8 cellular contexts compared by ENCODE assay signal in genomic region chr3:49173116-49173791, GRCh38. TPM values are rescaled to one million over a fixed set of nuclear protein-coding genes. Genes with fewer than 3 reads are reported as not detected.
DNase-seq lines count a peak whose midpoint lies in the region; ATAC-seq, FAIRE-seq and TF ChIP-seq lines count a peak whose summit lies in the region.
"Had no signal": no experiment of that assay in that cellular context is flagged by ENCODE, and none has a peak within 500 bp of the region (broad histone marks: within the 10 kb centered on the region; RNA-seq: fewer than 3 reads in every experiment).

No MANE protein-coding gene starts in this region.

- H3K27me3 ChIP-seq in AG04450 (ENCODE audit: control insufficient read depth, insufficient read depth, low read length) (no peaks in the 10 kb centered on the region), HepG2 (ENCODE audit: control insufficient read depth in 1 of 2, insufficient read depth in 2 of 2, low read length in 2 of 2) (no peaks in the 10 kb centered on the region)

- in situ Hi-C loops in HepG2 (cut with HindIII; ENCODE audit: extremely low pct_ligation_motif_present, low pct_unique_long_range_greater_than_20kb) = loop anchor here (25.0 kb wide), 1 partner anchor 264 kb away; the partner anchor contains the start of gene NICN1

- H3K4me1 ChIP-seq in HepG2 (ENCODE audit: insufficient read depth, low read length) = peaks cover 42% of the 10 kb centered on the region

- peak overlapping the region; percentile 96 for H3K4me2 ChIP-seq in HepG2 (ENCODE audit: low read depth, low read length)

- POLR2A ChIA-PET in AG04450 (lab: Yijun Ruan, JAX) (interaction anchor here (0.5 kb wide), 1 partner anchor 229 kb away, joined by 7 read pairs; no protein-coding TSS in a partner anchor), HepG2 (lab: Yijun Ruan, JAX) (no interaction called here), GM10248 (lab: Yijun Ruan, JAX) (no interaction called here)

- TF ChIP-seq CTCF in AG04450 (IDR thresholded peaks at IDR 0.05; ENCODE audit: low read depth, low read length) (no peak), HepG2 (CRISPR knock-in tag; IDR thresholded peaks at IDR 0.05) (no peak), GM10248 (IDR thresholded peaks at IDR 0.05; ENCODE audit: control extremely low read depth, extremely low read depth, low read depth, missing control alignments) (no peak)

- no peak overlapping the region for H2AFZ ChIP-seq in HepG2 (ENCODE audit: low read length)

- WGBS in HepG2 (ENCODE audit: low lambda C conversion rate) = 13% methylated on average over 2 of the region's 3 CpGs

- H3K79me2 ChIP-seq in HepG2 (ENCODE audit: insufficient read depth, low read length) = no peaks in the 10 kb centered on the region

- H4K20me1 ChIP-seq in HepG2 (ENCODE audit: insufficient read depth, low read length) = no peaks in the 10 kb centered on the region

- peak; percentile 46 for FAIRE-seq in HepG2 (lab: Jason Lieb, UNC)

- no peak for TF ChIP-seq POLR2A in HepG2 (IDR thresholded peaks at IDR 0.05; ENCODE audit: insufficient read depth in 1 of 2, low read depth in 2 of 2, low read length in 2 of 2)

- CTCF ChIA-PET in AG04450 (lab: Charles Lee) = no interaction called here
- CTCF ChIA-PET in HepG2 (lab: Yijun Ruan, JAX; ENCODE audit: low intra/inter-chr PET ratio, low total read pairs) = no interaction called here
- CTCF ChIA-PET in GM10248 (lab: Yijun Ruan, JAX) = interaction anchor here (0.9 to 1.5 kb wide), 4 partner anchors 8 to 271 kb away, joined by 3 to 4 read pairs (median 3); no protein-coding TSS in a partner anchor

- intact Hi-C loops in HepG2 (cut with micrococcal nuclease; ENCODE audit: unreplicated experiment) = no loop called here

- peaks cover 0 to 1% of the 10 kb centered on the region in 2 experiments; a peak in 1 of 5 replicates for H3K36me3 ChIP-seq in HepG2 (replicated peaks in 1 of 2; ENCODE audit: control insufficient read depth in 1 of 2, insufficient read depth in 2 of 2, low read length in 2 of 2)

- H3K4me3 ChIP-seq in AG04450 (ENCODE audit: low read depth, low read length) (peak overlapping the region; percentile 83), HepG2 (replicated peaks in 1 of 3; ENCODE audit: insufficient read depth in 1 of 3, low read depth in 2 of 3, low read length in 3 of 3) (peak overlapping the region in 1 of 3 experiments; percentile 80; a peak in 2 of 6 replicates)

- BruUV-seq in HepG2 (replicated peaks; lab: Mats Ljungman, UMichigan) = TSS peak; percentile 24

- TF ChIP-seq EP300 in HepG2 (IDR thresholded peaks at IDR 0.05; ENCODE audit: low read depth in 2 of 2, low read length in 2 of 2) (peak in 1 of 2 experiments; percentile 11; a peak in 1 of 4 replicates), HepG2 (CRISPR knock-in tag; IDR thresholded peaks at IDR 0.05; ENCODE audit: borderline replicate concordance) (no peak)

- no peak for TF ChIP-seq RAD21 in HepG2 (CRISPR knock-in tag; IDR thresholded peaks at IDR 0.05)

- H3K9me3 ChIP-seq in AG04450 (ENCODE audit: control insufficient read depth, insufficient read depth, low read length) (no peaks in the 10 kb centered on the region), HepG2 (ENCODE audit: low read length) (no peaks in the 10 kb centered on the region)

- peak overlapping the region; percentile 81 for H3K9ac ChIP-seq in HepG2 (ENCODE audit: insufficient read depth, low read depth, low read length)

- DNase-seq in AG04450 (ENCODE audit: low read depth, low spot score) (no peak), UCSD-AML1 (lab: John Stamatoyannopoulos, UW; ENCODE audit: unreplicated experiment) (peak; percentile 31), HepG2 (ENCODE audit: low spot score) (peak; percentile 41), cerebellar nuclear complex (lab: John Stamatoyannopoulos, UW) (no peak), GM10248 (ENCODE audit: extremely low spot score) (no peak)
- DNase-seq: activated naive CD4-positive, alpha-beta T cell had no signal

- H3K27ac ChIP-seq in AG04450 (ENCODE audit: low read depth, low read length) (no peak overlapping the region), HepG2 (ENCODE audit: extremely low read length, insufficient read depth, low read length) (no peak overlapping the region)
- H3K27ac ChIP-seq: C4-2B had no signal

- ATAC-seq in HepG2 = no peak
- ATAC-seq in GM21576 (IDR thresholded peaks at IDR 0.05; ENCODE audit: unreplicated experiment) = no peak

RNA-seq across cellular contexts. Expression of gene KLHDC8B, which starts 1.9 kb away (rescaled TPM):
- 20.7 and 21.2 TPM in 2 replicates for polyA plus RNA-seq in AG04450 (2011; rRNA removed)
- polyA minus RNA-seq in AG04450 (2011; rRNA and poly(A)+ RNA removed) = 17.2 and 19.8 TPM in 2 replicates
- total RNA-seq in HepG2 (2016; rRNA removed; fragmentation: Illumina TruSeq; extraction: Trizol) = 17.2 and 17.7 TPM in 2 replicates
- 5.3 and 6.0 TPM in 2 replicates for total RNA-seq in HepG2 (2016; cell fraction: cytosol; rRNA removed; fragmentation: Illumina TruSeq; extraction: Trizol; ENCODE audit: low read depth)
- total RNA-seq in HepG2 (2016; cell fraction: insoluble cytoplasmic fraction; rRNA removed; fragmentation: Illumina TruSeq; extraction: Trizol) = 18.2 and 18.3 TPM in 2 replicates
- 12.5 and 13.9 TPM in 2 replicates for total RNA-seq in HepG2 (2016; cell fraction: membrane; rRNA removed; fragmentation: Illumina TruSeq; extraction: Trizol)
- 9.8 and 11.3 TPM in 2 replicates for total RNA-seq in HepG2 (2016; cell fraction: nucleus; rRNA removed; fragmentation: Illumina TruSeq; extraction: Trizol)
- polyA plus RNA-seq in HepG2 (2011; rRNA removed) = 17.8 and 25.3 TPM in 2 replicates
- polyA plus RNA-seq in HepG2 (2011; cell fraction: cytosol; rRNA removed) = 22.1 and 25.8 TPM in 2 replicates
- polyA plus RNA-seq in HepG2 (2011; cell fraction: nucleus; rRNA removed) = 23.7 and 30.7 TPM in 2 replicates
- polyA plus RNA-seq in HepG2 (2012) = 10.3 and 15.5 TPM in 2 replicates
- 3.5 and 4.4 TPM in 2 replicates for polyA plus RNA-seq in HepG2 (2016; cell fraction: cytosol; fragmentation: Illumina TruSeq; extraction: Trizol; ENCODE audit: low read depth)
- 15.1 and 17.0 TPM in 2 replicates for polyA plus RNA-seq in HepG2 (2016; cell fraction: insoluble cytoplasmic fraction; fragmentation: Illumina TruSeq; extraction: Trizol; ENCODE audit: low read depth)
- polyA plus RNA-seq in HepG2 (2016; cell fraction: membrane; fragmentation: Illumina TruSeq; extraction: Trizol; ENCODE audit: low read depth) = 8.7 and 9.4 TPM in 2 replicates
- 19.1 and 19.7 TPM in 2 replicates for polyA plus RNA-seq in HepG2 (2016; cell fraction: nucleus; fragmentation: Illumina TruSeq; extraction: Trizol; ENCODE audit: insufficient read depth, low read depth)
- polyA minus RNA-seq in HepG2 (2011; rRNA and poly(A)+ RNA removed; ENCODE audit: low replicate concordance) = 1.0 and 28.1 TPM in 2 replicates
- 8.4 and 13.7 TPM in 2 replicates for polyA minus RNA-seq in HepG2 (2011; cell fraction: cytosol; rRNA and poly(A)+ RNA removed)
- polyA minus RNA-seq in HepG2 (2011; cell fraction: nucleus; rRNA and poly(A)+ RNA removed) = 9.1 and 15.0 TPM in 2 replicates

RNA-seq across cellular contexts. Expression of gene CCDC71, which starts 7.1 kb away (rescaled TPM):
- polyA plus RNA-seq in AG04450 (2011; rRNA removed) (19.6 and 27.7 TPM in 2 replicates), HepG2 (2011; rRNA removed) (9.7 and 14.9 TPM in 2 replicates)
- 34.9 and 53.3 TPM in 2 replicates for polyA minus RNA-seq in AG04450 (2011; rRNA and poly(A)+ RNA removed)
- total RNA-seq in HepG2 (2016; rRNA removed; fragmentation: Illumina TruSeq; extraction: Trizol) = 13.3 and 14.3 TPM in 2 replicates
- total RNA-seq in HepG2 (2016; cell fraction: cytosol; rRNA removed; fragmentation: Illumina TruSeq; extraction: Trizol; ENCODE audit: low read depth) = 4.1 and 4.7 TPM in 2 replicates
- total RNA-seq in HepG2 (2016; cell fraction: insoluble cytoplasmic fraction; rRNA removed; fragmentation: Illumina TruSeq; extraction: Trizol) = 12.6 and 13.9 TPM in 2 replicates
- total RNA-seq in HepG2 (2016; cell fraction: membrane; rRNA removed; fragmentation: Illumina TruSeq; extraction: Trizol) = 10.5 and 10.7 TPM in 2 replicates
- 9.0 and 9.1 TPM in 2 replicates for total RNA-seq in HepG2 (2016; cell fraction: nucleus; rRNA removed; fragmentation: Illumina TruSeq; extraction: Trizol)
- polyA plus RNA-seq in HepG2 (2011; cell fraction: cytosol; rRNA removed) = 11.8 and 15.0 TPM in 2 replicates
- 12.1 and 12.2 TPM in 2 replicates for polyA plus RNA-seq in HepG2 (2011; cell fraction: nucleus; rRNA removed)
- 6.4 and 7.7 TPM in 2 replicates for polyA plus RNA-seq in HepG2 (2012)
- polyA plus RNA-seq in HepG2 (2016; cell fraction: cytosol; fragmentation: Illumina TruSeq; extraction: Trizol; ENCODE audit: low read depth) = 2.1 and 3.0 TPM in 2 replicates
- polyA plus RNA-seq in HepG2 (2016; cell fraction: insoluble cytoplasmic fraction; fragmentation: Illumina TruSeq; extraction: Trizol; ENCODE audit: low read depth) = 15.2 TPM in 2 replicates
- 5.5 and 5.6 TPM in 2 replicates for polyA plus RNA-seq in HepG2 (2016; cell fraction: membrane; fragmentation: Illumina TruSeq; extraction: Trizol; ENCODE audit: low read depth)
- 9.9 and 12.2 TPM in 2 replicates for polyA plus RNA-seq in HepG2 (2016; cell fraction: nucleus; fragmentation: Illumina TruSeq; extraction: Trizol; ENCODE audit: insufficient read depth, low read depth)
- 56.3 and 64.8 TPM in 2 replicates for polyA minus RNA-seq in HepG2 (2011; rRNA and poly(A)+ RNA removed; ENCODE audit: low replicate concordance)
- 9.1 and 9.9 TPM in 2 replicates for polyA minus RNA-seq in HepG2 (2011; cell fraction: cytosol; rRNA and poly(A)+ RNA removed)
- polyA minus RNA-seq in HepG2 (2011; cell fraction: nucleus; rRNA and poly(A)+ RNA removed) = 24.2 and 24.7 TPM in 2 replicates

RNA-seq across cellular contexts. Expression of gene LAMB2, which starts 40.4 kb away (rescaled TPM):
- 470 and 674 TPM in 2 replicates for polyA plus RNA-seq in AG04450 (2011; rRNA removed)
- 513 and 748 TPM in 2 replicates for polyA minus RNA-seq in AG04450 (2011; rRNA and poly(A)+ RNA removed)
- 67.9 and 208 TPM in 2 replicates for total RNA-seq in HepG2 (2016; rRNA removed; fragmentation: Illumina TruSeq; extraction: Trizol)
- 13.5 and 15.2 TPM in 2 replicates for total RNA-seq in HepG2 (2016; cell fraction: cytosol; rRNA removed; fragmentation: Illumina TruSeq; extraction: Trizol; ENCODE audit: low read depth)
- total RNA-seq in HepG2 (2016; cell fraction: insoluble cytoplasmic fraction; rRNA removed; fragmentation: Illumina TruSeq; extraction: Trizol) = 56.7 and 217 TPM in 2 replicates
- 16.6 and 17.9 TPM in 2 replicates for total RNA-seq in HepG2 (2016; cell fraction: membrane; rRNA removed; fragmentation: Illumina TruSeq; extraction: Trizol)
- 198 and 230 TPM in 2 replicates for total RNA-seq in HepG2 (2016; cell fraction: nucleus; rRNA removed; fragmentation: Illumina TruSeq; extraction: Trizol)
- 443 and 619 TPM in 2 replicates for polyA plus RNA-seq in HepG2 (2011; rRNA removed)
- 165 and 171 TPM in 2 replicates for polyA plus RNA-seq in HepG2 (2011; cell fraction: cytosol; rRNA removed)
- 2,056 and 2,231 TPM in 2 replicates for polyA plus RNA-seq in HepG2 (2011; cell fraction: nucleus; rRNA removed)
- polyA plus RNA-seq in HepG2 (2012) = 234 and 362 TPM in 2 replicates
- 7.4 and 10.4 TPM in 2 replicates for polyA plus RNA-seq in HepG2 (2016; cell fraction: cytosol; fragmentation: Illumina TruSeq; extraction: Trizol; ENCODE audit: low read depth)
- polyA plus RNA-seq in HepG2 (2016; cell fraction: insoluble cytoplasmic fraction; fragmentation: Illumina TruSeq; extraction: Trizol; ENCODE audit: low read depth) = 45.9 and 61.9 TPM in 2 replicates
- polyA plus RNA-seq in HepG2 (2016; cell fraction: membrane; fragmentation: Illumina TruSeq; extraction: Trizol; ENCODE audit: low read depth) = 9.9 and 13.5 TPM in 2 replicates
- polyA plus RNA-seq in HepG2 (2016; cell fraction: nucleus; fragmentation: Illumina TruSeq; extraction: Trizol; ENCODE audit: insufficient read depth, low read depth) = 423 and 430 TPM in 2 replicates
- polyA minus RNA-seq in HepG2 (2011; rRNA and poly(A)+ RNA removed; ENCODE audit: low replicate concordance) = 13.3 and 724 TPM in 2 replicates
- 108 and 211 TPM in 2 replicates for polyA minus RNA-seq in HepG2 (2011; cell fraction: cytosol; rRNA and poly(A)+ RNA removed)
- 147 and 217 TPM in 2 replicates for polyA minus RNA-seq in HepG2 (2011; cell fraction: nucleus; rRNA and poly(A)+ RNA removed)

RNA-seq across cellular contexts. Expression of gene USP19, which starts 52.6 kb away (rescaled TPM):
- 33.3 and 37.7 TPM in 2 replicates for polyA plus RNA-seq in AG04450 (2011; rRNA removed)
- 93.3 and 135 TPM in 2 replicates for polyA minus RNA-seq in AG04450 (2011; rRNA and poly(A)+ RNA removed)
- 31.7 and 33.8 TPM in 2 replicates for total RNA-seq in HepG2 (2016; rRNA removed; fragmentation: Illumina TruSeq; extraction: Trizol)
- total RNA-seq in HepG2 (2016; cell fraction: cytosol; rRNA removed; fragmentation: Illumina TruSeq; extraction: Trizol; ENCODE audit: low read depth) = 3.2 and 3.3 TPM in 2 replicates
- total RNA-seq in HepG2 (2016; cell fraction: insoluble cytoplasmic fraction; rRNA removed; fragmentation: Illumina TruSeq; extraction: Trizol) = 28.9 and 29.8 TPM in 2 replicates
- 7.3 and 7.8 TPM in 2 replicates for total RNA-seq in HepG2 (2016; cell fraction: membrane; rRNA removed; fragmentation: Illumina TruSeq; extraction: Trizol)
- 30.6 and 33.3 TPM in 2 replicates for total RNA-seq in HepG2 (2016; cell fraction: nucleus; rRNA removed; fragmentation: Illumina TruSeq; extraction: Trizol)
- polyA plus RNA-seq in HepG2 (2011; rRNA removed) = 28.3 and 36.6 TPM in 2 replicates
- 20.1 and 31.8 TPM in 2 replicates for polyA plus RNA-seq in HepG2 (2011; cell fraction: cytosol; rRNA removed)
- polyA plus RNA-seq in HepG2 (2011; cell fraction: nucleus; rRNA removed) = 90.2 and 110 TPM in 2 replicates
- polyA plus RNA-seq in HepG2 (2012) = 21.9 and 23.6 TPM in 2 replicates
- 0.88 and 1.7 TPM in 2 replicates for polyA plus RNA-seq in HepG2 (2016; cell fraction: cytosol; fragmentation: Illumina TruSeq; extraction: Trizol; ENCODE audit: low read depth)
- 19.6 and 20.4 TPM in 2 replicates for polyA plus RNA-seq in HepG2 (2016; cell fraction: insoluble cytoplasmic fraction; fragmentation: Illumina TruSeq; extraction: Trizol; ENCODE audit: low read depth)
- 2.9 and 3.5 TPM in 2 replicates for polyA plus RNA-seq in HepG2 (2016; cell fraction: membrane; fragmentation: Illumina TruSeq; extraction: Trizol; ENCODE audit: low read depth)
- 46.8 and 50.9 TPM in 2 replicates for polyA plus RNA-seq in HepG2 (2016; cell fraction: nucleus; fragmentation: Illumina TruSeq; extraction: Trizol; ENCODE audit: insufficient read depth, low read depth)
- 183 and 184 TPM in 2 replicates for polyA minus RNA-seq in HepG2 (2011; rRNA and poly(A)+ RNA removed; ENCODE audit: low replicate concordance)
- polyA minus RNA-seq in HepG2 (2011; cell fraction: cytosol; rRNA and poly(A)+ RNA removed) = 23.4 and 29.4 TPM in 2 replicates
- 26.7 and 30.1 TPM in 2 replicates for polyA minus RNA-seq in HepG2 (2011; cell fraction: nucleus; rRNA and poly(A)+ RNA removed)

Comparison
In these comparisons a context has a peak if more than half of its experiments do, and no peak if none do; other contexts are left out.
1. DNase-seq: peak in UCSD-AML1 (single experiment) and HepG2 (single experiment); none in AG04450 (single experiment), cerebellar nuclear complex (0 of 2) and GM10248 (single experiment).